ENCODE assay signal across 17 cellular contexts in genomic region chr14:64700290-64700689, GRCh38. TPM values are rescaled to one million over a fixed set of nuclear protein-coding genes. Genes with fewer than 3 reads are reported as not detected.
DNase-seq lines count a peak whose midpoint lies in the region; ATAC-seq, FAIRE-seq and TF ChIP-seq lines count a peak whose summit lies in the region.
"Had no signal": no experiment of that assay in that cellular context is flagged by ENCODE, and none has a peak within 500 bp of the region (broad histone marks: within the 10 kb centered on the region; RNA-seq: fewer than 3 reads in every experiment).

No MANE protein-coding gene starts in this region.

- H3K4me1 Mint-ChIP-seq in GM23338 = peaks cover 60% of the 10 kb centered on the region
- peaks cover 38% of the 10 kb centered on the region for H3K4me1 Mint-ChIP-seq in neural progenitor cell

- TF ChIP-seq CTCF in GM23338 (conservative IDR thresholded peaks at IDR 0.05; ENCODE audit: low read depth in 2 of 2) (no peak), HEK293 (tag by site-specific recombination; IDR thresholded peaks at IDR 0.05) (no peak), neural progenitor cell (IDR thresholded peaks at IDR 0.05) (no peak)

- POLR2A ChIA-PET in HEK293 (lab: Yijun Ruan, JAX) = interaction anchor here (0.7 kb wide), 1 partner anchor 279 kb away, joined by 3 read pairs; no protein-coding TSS in a partner anchor

- peaks cover 58% of the 10 kb centered on the region for H3K4me1 ChIP-seq in GM23338 (ENCODE audit: insufficient read depth)
- H3K4me1 ChIP-seq in HEK293 (ENCODE audit: control insufficient read depth, insufficient read depth, low read length) = peaks cover 26% of the 10 kb centered on the region
- peaks cover 43% of the 10 kb centered on the region for H3K4me1 ChIP-seq in neural progenitor cell

- H3K4me3 Mint-ChIP-seq in GM23338 (no peak overlapping the region; the same call in 2 of the 3 replicates), neural progenitor cell (peak overlapping the region; percentile 63)
- H3K4me3 Mint-ChIP-seq: CD8-positive, alpha-beta T cell; IgD-negative memory B cell had no signal

- peak overlapping the region; percentile 95; the same call in 1 of the 2 replicates for H3K4me2 ChIP-seq in GM23338
- no peak overlapping the region for H3K4me2 ChIP-seq in neural progenitor cell
- H3K4me2 ChIP-seq: A549 had no signal

- peaks cover 9% of the 10 kb centered on the region for H3K27me3 Mint-ChIP-seq in GM23338 (ENCODE audit: insufficient read depth, low read depth, poor library complexity)
- peaks cover 20% of the 10 kb centered on the region for H3K27me3 Mint-ChIP-seq in neural progenitor cell (ENCODE audit: insufficient read depth, low read depth)

- H3K79me2 ChIP-seq in GM23338 (replicated peaks; ENCODE audit: insufficient read depth) (peaks cover 9% of the 10 kb centered on the region), neural progenitor cell (ENCODE audit: low read depth) (peaks cover 19% of the 10 kb centered on the region)

- H4K20me1 ChIP-seq in GM23338 (replicated peaks; ENCODE audit: insufficient read depth) = no peaks in the 10 kb centered on the region
- peaks cover 6% of the 10 kb centered on the region for H4K20me1 ChIP-seq in neural progenitor cell (ENCODE audit: low read depth)

- H3K9me3 ChIP-seq in HEK293 (ENCODE audit: control insufficient read depth, insufficient read depth, low read depth, low read length) (no peaks in the 10 kb centered on the region), neural progenitor cell (ENCODE audit: low read depth) (no peaks in the 10 kb centered on the region)
- H3K9me3 ChIP-seq: A549, BE2C had no signal

- H3K9me2 ChIP-seq in GM23338 (ENCODE audit: insufficient read depth) = no peaks in the 10 kb centered on the region

- H3F3A ChIP-seq in GM23338 (replicated peaks; ENCODE audit: low read depth) = peaks cover 25% of the 10 kb centered on the region; the same call in 1 of the 2 replicates
- peaks cover 37% of the 10 kb centered on the region for H3F3A ChIP-seq in neural progenitor cell (ENCODE audit: low read depth)

- no peaks in the 10 kb centered on the region for H3K36me3 Mint-ChIP-seq in GM23338 (ENCODE audit: low read depth)
- no peaks in the 10 kb centered on the region for H3K36me3 Mint-ChIP-seq in neural progenitor cell
- H3K36me3 Mint-ChIP-seq: CD8-positive, alpha-beta T cell; IgD-negative memory B cell had no signal

- peak overlapping the region; percentile 85; the same call in 1 of the 2 replicates for H3K27ac ChIP-seq in GM23338 (ENCODE audit: low read depth)
- H3K27ac ChIP-seq in HEK293 (ENCODE audit: extremely low read depth, low read depth, low read length) = no peak overlapping the region
- no peak overlapping the region for H3K27ac ChIP-seq in neural progenitor cell
- H3K27ac ChIP-seq: A549, C4-2B had no signal

- H3K4me3 ChIP-seq in GM23338 (no peak overlapping the region), HEK293 (ENCODE audit: low read depth, low read length) (no peak overlapping the region), neural progenitor cell (no peak overlapping the region)
- H3K4me3 ChIP-seq: A549 had no signal

- no peak overlapping the region for H3K9ac ChIP-seq in neural progenitor cell

- CTCF ChIA-PET in HEK293 (lab: Yijun Ruan, JAX) = no interaction called here

- H2AFZ ChIP-seq in GM23338 (no peak overlapping the region), neural progenitor cell (replicated peaks) (no peak overlapping the region)

- H3K27ac Mint-ChIP-seq in GM23338 (no peak overlapping the region; the same call in 1 of the 2 replicates), neural progenitor cell (no peak overlapping the region)
- H3K27ac Mint-ChIP-seq: CD8-positive, alpha-beta T cell had no signal

- DNase-seq in GM23338 (ENCODE audit: low spot score) = no peak
- no peak for DNase-seq in neural progenitor cell (ENCODE audit: low spot score)
- DNase-seq in urothelium cell line (ENCODE audit: low spot score) = no peak
- no peak for DNase-seq in left lobe of liver (ENCODE audit: low spot score)
- no peak for DNase-seq in RCC 7860 (ENCODE audit: low spot score)
- DNase-seq: BE2C; CD8-positive, alpha-beta T cell; COR-L47; DND-41; GDM1 had no signal

- H3K9me3 Mint-ChIP-seq in GM23338 = no peaks in the 10 kb centered on the region
- H3K9me3 Mint-ChIP-seq in neural progenitor cell = no peaks in the 10 kb centered on the region
- H3K9me3 Mint-ChIP-seq: CD8-positive, alpha-beta T cell; IgD-negative memory B cell had no signal

- peak; percentile 91 for FAIRE-seq in urothelium cell line (lab: Jason Lieb, UNC)
- FAIRE-seq in RCC 7860 (lab: Jason Lieb, UNC) = no peak
- FAIRE-seq: A549, D721Med, GM12892, H54 had no signal

- no peak for ATAC-seq in GM23338
- ATAC-seq in left lobe of liver = no peak
- ATAC-seq: A549; CD8-positive, alpha-beta T cell had no signal

- H3K36me3 ChIP-seq in GM23338 (ENCODE audit: insufficient read depth) = no peaks in the 10 kb centered on the region
- H3K36me3 ChIP-seq in HEK293 (ENCODE audit: control insufficient read depth in 2 of 2, insufficient read depth in 1 of 2, low read length in 2 of 2) = no peaks in the 10 kb centered on the region
- no peaks in the 10 kb centered on the region for H3K36me3 ChIP-seq in neural progenitor cell
- H3K36me3 ChIP-seq: BE2C had no signal

- peaks cover under 1% of the 10 kb centered on the region; the same call in 1 of the 2 replicates for H3K27me3 ChIP-seq in GM23338 (ENCODE audit: insufficient read depth)
- H3K27me3 ChIP-seq in neural progenitor cell = peaks cover 21% of the 10 kb centered on the region
- H3K27me3 ChIP-seq: BE2C had no signal

TF ChIP-seq in GM23338, 12 proteins besides CTCF, POLR2A, EP300 and RAD21 (continues in another document):
- TF ChIP-seq EZH2phosphoT487 (IDR thresholded peaks at IDR 0.05; ENCODE audit: unreplicated experiment) (no peak), POLR2AphosphoS5 (IDR thresholded peaks at IDR 0.05; ENCODE audit: low read depth) (no peak), ETS1 (IDR thresholded peaks at IDR 0.05) (no peak), STAT1 (IDR thresholded peaks at IDR 0.05; ENCODE audit: unreplicated experiment) (no peak), NANOG (IDR thresholded peaks at IDR 0.05; ENCODE audit: borderline replicate concordance) (no peak), EZH2 (IDR thresholded peaks at IDR 0.05; ENCODE audit: low read depth, unreplicated experiment) (no peak), ZNF114 (CRISPR knock-in tag; IDR thresholded peaks at IDR 0.05) (no peak), JUNB (IDR thresholded peaks at IDR 0.05; ENCODE audit: unreplicated experiment) (no peak), CREB1 (CRISPR knock-in tag; IDR thresholded peaks at IDR 0.05; ENCODE audit: low read depth) (no peak), ZNF331 (CRISPR knock-in tag; IDR thresholded peaks at IDR 0.05; ENCODE audit: low read depth) (no peak)

TF ChIP-seq in HEK293, 187 proteins besides CTCF, POLR2A, EP300 and RAD21:
- TF ChIP-seq ZNF2 (tag by site-specific recombination; IDR thresholded peaks at IDR 0.05) = no peak
- TF ChIP-seq SCRT2 (tag by site-specific recombination; IDR thresholded peaks at IDR 0.05) = no peak
- peak; percentile 95 for TF ChIP-seq ZNF146 (tag by site-specific recombination; IDR thresholded peaks at IDR 0.05)

RNA-seq across cellular contexts. Expression of gene PLEKHG3, which starts 3.9 kb away (rescaled TPM):
- total RNA-seq in GM23338 (2014; rRNA removed; shearing (Covaris generic)) = 83.1 and 83.9 TPM in 2 replicates
- polyA plus RNA-seq in GM23338 (2016; fragmentation: Nextera tagmentation; extraction: Ambion mirVana) = 23.0 and 30.8 TPM in 2 replicates
- total RNA-seq in neural progenitor cell (ENCODE audit: low replicate concordance) (12.6 and 50.0 TPM in 2 replicates), left lobe of liver (32.8 TPM)
